Comparison of ENCODE assay signal across 1 cellular context in the genomic region with DNA sequence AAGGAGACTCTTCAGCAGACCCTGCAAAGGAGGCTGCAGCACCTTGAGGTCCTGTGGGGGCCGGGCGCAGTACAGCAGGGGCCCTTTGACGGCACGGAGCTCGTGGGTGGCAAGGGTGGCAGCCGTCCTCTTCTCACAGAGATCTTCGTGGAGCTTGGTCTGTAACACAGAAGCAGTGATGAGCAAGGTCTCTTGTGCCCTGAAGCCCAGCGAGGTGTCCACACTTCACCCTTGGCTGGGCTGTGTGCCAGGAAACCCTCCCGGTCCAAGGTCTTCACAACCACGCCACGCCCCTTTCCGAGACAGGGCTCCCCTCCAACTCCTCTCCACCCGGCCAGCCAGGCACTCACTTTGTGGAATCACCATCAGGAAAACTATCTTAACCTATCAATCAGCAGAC.
TF ChIP-seq lines count a peak whose summit lies in the region.

No MANE protein-coding gene starts in this region.

TF ChIP-seq in GM23338, 12 proteins besides CTCF, POLR2A, EP300 and RAD21 (continued from another document):
- no peak for TF ChIP-seq NANOG (IDR thresholded peaks at IDR 0.05; ENCODE audit: borderline replicate concordance)
